Comparison of ENCODE assay signal across 1 cellular context in genomic region chr20:57262244-57263126, GRCh38.
TF ChIP-seq lines count a peak whose summit lies in the region.

No MANE protein-coding gene starts in this region.

TF ChIP-seq in WTC11, 78 proteins besides CTCF, POLR2A, EP300 and RAD21 (continued from another document):
- TF ChIP-seq AR (CRISPR knock-in tag; IDR thresholded peaks at IDR 0.05): no peak
